Comparison of ENCODE assay signal across 1 cellular context in genomic region chr13:27918041-27918917, GRCh38.
TF ChIP-seq lines count a peak whose summit lies in the region.

No MANE protein-coding gene starts in this region.

TF ChIP-seq in GM23338, 12 proteins besides CTCF, POLR2A, EP300 and RAD21 (continued from another document):
- TF ChIP-seq POLR2AphosphoS5 (IDR thresholded peaks at IDR 0.05; ENCODE audit: low read depth) (no peak), STAT1 (IDR thresholded peaks at IDR 0.05; ENCODE audit: unreplicated experiment) (no peak)
TF ChIP-seq in GM23338: peak in this region for 2.
